4 cellular contexts compared by ENCODE assay signal in the genomic region with DNA sequence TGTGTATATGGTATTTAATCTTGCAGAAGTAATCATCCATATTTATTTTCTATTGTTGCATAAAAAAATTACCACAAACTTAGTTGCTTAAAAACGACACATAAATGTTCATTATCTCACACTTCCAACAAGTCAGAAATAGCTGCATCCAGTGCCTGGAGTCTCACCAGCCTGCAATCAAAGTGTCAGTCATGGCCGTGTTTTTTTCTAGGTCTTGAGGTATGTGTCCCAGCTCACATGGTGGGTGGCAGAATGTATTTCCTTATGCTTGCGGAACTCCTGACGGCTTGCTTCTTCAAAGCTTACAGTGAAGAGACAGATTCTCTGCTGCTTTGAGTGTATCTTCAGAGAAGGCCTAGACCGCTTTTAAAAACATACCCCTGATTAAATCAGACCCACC.
"Had no signal": no experiment of that assay in that cellular context is flagged by ENCODE, and none has a peak within 500 bp of the region (broad histone marks: within the 10 kb centered on the region; RNA-seq: fewer than 3 reads in every experiment).

No MANE protein-coding gene starts in this region.

- H3K27ac ChIP-seq: HL-60 had no signal

- DNase-seq: IMR-90, KBM-7 had no signal

- H3K4me3 ChIP-seq: K562 had no signal
